8 cellular contexts compared by ENCODE assay signal in genomic region chr11:9758676-9759518, GRCh38.
DNase-seq lines count a peak whose midpoint lies in the region; ATAC-seq and TF ChIP-seq lines count a peak whose summit lies in the region.

No MANE protein-coding gene starts in this region.

- DNase-seq in CD14-positive monocyte (ENCODE audit: low spot score) (peak; percentile 58), HS-5 (ENCODE audit: low read depth) (peak; percentile 68), SK-N-DZ (ENCODE audit: low spot score) (peak; percentile 77), cardiac muscle cell (ENCODE audit: low read depth in 1 of 2, low spot score in 1 of 2) (peak; percentile 90 to 92), pons (ENCODE audit: low spot score) (peak; percentile 53), superior temporal gyrus (ENCODE audit: extremely low spot score) (no peak)
- peak; percentile 71 for DNase-seq in activated naive CD8-positive, alpha-beta T cell treated with anti-CD3 and anti-CD28 coated beads, Interleukin-2, amount 50 U/mL, for 24 hours

- peak overlapping the region; percentile 68 for H3K27ac ChIP-seq in cardiac muscle cell

- H3K9me3 ChIP-seq in cardiac muscle cell (ENCODE audit: low read depth), result no peaks in the 10 kb centered on the region

- H3K27me3 Mint-ChIP-seq in CD14-positive monocyte (ENCODE audit: low read depth in 3 of 3), result peaks cover 5 to 8% (median 7%) of the 10 kb centered on the region in 3 donors
- H3K27me3 Mint-ChIP-seq in activated naive CD8-positive, alpha-beta T cell treated with anti-CD3 and anti-CD28 coated beads, Interleukin-2, amount 50 U/mL, for 24 hours, result no peaks in the 10 kb centered on the region

- H3K4me3 ChIP-seq in cardiac muscle cell, result peak overlapping the region; percentile 16

- H3K36me3 ChIP-seq in cardiac muscle cell, result no peaks in the 10 kb centered on the region

- H3K9me3 Mint-ChIP-seq in CD14-positive monocyte, result peaks cover 0 to 2% (median 0%) of the 10 kb centered on the region in 7 donors
- no peaks in the 10 kb centered on the region for H3K9me3 Mint-ChIP-seq in activated naive CD8-positive, alpha-beta T cell treated with anti-CD3 and anti-CD28 coated beads, Interleukin-2, amount 50 U/mL, for 24 hours

- intact Hi-C loops in CD14-positive monocyte (cut with micrococcal nuclease), result loop anchor here (5.0 to 10.0 kb wide), 5 partner anchors 94 to 563 kb away; partner anchors contain the start of genes ADM (in 1 of the 2), SWAP70 (in 1 of the 2) and WEE1 (in 1 of the 2)

- peak overlapping the region in 6 of 7 donors; percentile 64 to 94 (median 86) for H3K27ac Mint-ChIP-seq in CD14-positive monocyte
- peak overlapping the region; percentile 99 for H3K27ac Mint-ChIP-seq in activated naive CD8-positive, alpha-beta T cell treated with anti-CD3 and anti-CD28 coated beads, Interleukin-2, amount 50 U/mL, for 24 hours

- ATAC-seq in GM19351 (IDR thresholded peaks at IDR 0.05; ENCODE audit: unreplicated experiment), result peak; percentile 25
- peak; percentile 26 for ATAC-seq in activated naive CD8-positive, alpha-beta T cell treated with anti-CD3 and anti-CD28 coated beads, Interleukin-2, amount 50 U/mL, for 24 hours

- peaks cover 28% of the 10 kb centered on the region for H3K4me1 ChIP-seq in cardiac muscle cell (ENCODE audit: low read depth)

- H3K4me3 Mint-ChIP-seq in CD14-positive monocyte, result peak overlapping the region; percentile 75 to 84
- H3K4me3 Mint-ChIP-seq in activated naive CD8-positive, alpha-beta T cell treated with anti-CD3 and anti-CD28 coated beads, Interleukin-2, amount 50 U/mL, for 24 hours, result peak overlapping the region; percentile 85

- no peak for TF ChIP-seq CTCF in CD14-positive monocyte (IDR thresholded peaks at IDR 0.05)
- peak; percentile 36 for TF ChIP-seq CTCF in cardiac muscle cell (IDR thresholded peaks at IDR 0.05; ENCODE audit: low read depth, low read length)

- H3K27me3 ChIP-seq in cardiac muscle cell, result no peaks in the 10 kb centered on the region

- peaks cover 0 to 3% of the 10 kb centered on the region in 2 donors for H3K36me3 Mint-ChIP-seq in CD14-positive monocyte
- H3K36me3 Mint-ChIP-seq in activated naive CD8-positive, alpha-beta T cell treated with anti-CD3 and anti-CD28 coated beads, Interleukin-2, amount 50 U/mL, for 24 hours (ENCODE audit: low read depth), result peaks cover 5% of the 10 kb centered on the region

- H3K4me1 Mint-ChIP-seq in CD14-positive monocyte, result peaks cover 38% of the 10 kb centered on the region
- H3K4me1 Mint-ChIP-seq in activated naive CD8-positive, alpha-beta T cell treated with anti-CD3 and anti-CD28 coated beads, Interleukin-2, amount 50 U/mL, for 24 hours, result peaks cover 59% of the 10 kb centered on the region
